12 cellular contexts compared by ENCODE assay signal in the genomic region with DNA sequence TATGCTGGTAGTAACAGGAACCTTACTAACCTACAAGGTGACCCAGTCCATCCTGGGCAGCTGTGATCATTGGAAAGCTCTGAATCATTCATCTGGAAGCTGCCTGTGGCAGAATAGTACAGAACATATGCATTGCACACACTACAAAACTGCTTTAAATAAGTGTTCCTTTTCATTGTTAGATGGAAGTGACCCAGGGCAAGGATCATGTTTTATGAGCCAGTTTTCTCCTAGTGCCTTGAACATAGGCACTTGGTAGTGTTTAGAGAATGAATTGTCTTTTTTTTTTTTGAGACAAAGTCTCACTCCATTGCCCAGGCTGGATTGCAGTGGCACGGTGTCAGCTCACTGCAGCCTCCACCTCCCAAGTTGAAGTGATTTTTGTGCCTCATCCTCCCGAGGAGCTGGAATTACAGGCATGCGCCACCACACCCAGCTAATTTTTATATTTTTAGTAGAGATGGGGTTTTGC. TPM values are rescaled to one million over a fixed set of nuclear protein-coding genes. Genes with fewer than 3 reads are reported as not detected.
A peak's percentile ranks its signal among the peaks of the same experiment; 100 is the strongest.
DNase-seq lines count a peak whose midpoint lies in the region; ATAC-seq and TF ChIP-seq lines count a peak whose summit lies in the region.
"Had no signal": no experiment of that assay in that cellular context is flagged by ENCODE, and none has a peak within 500 bp of the region (broad histone marks: within the 10 kb centered on the region; RNA-seq: fewer than 3 reads in every experiment).

No MANE protein-coding gene starts in this region.

- no peaks in the 10 kb centered on the region for H3K9me3 Mint-ChIP-seq in osteocyte (ENCODE audit: unreplicated experiment)

- H3K27me3 Mint-ChIP-seq in osteocyte (ENCODE audit: unreplicated experiment) = no peaks in the 10 kb centered on the region

- DNase-seq in EH (ENCODE audit: low read depth) (peak; percentile 74), NCI-H226 (peak; percentile 50), epithelial cell of esophagus (ENCODE audit: low read depth) (peak; percentile 63), osteocyte (ENCODE audit: extremely low spot score, unreplicated experiment) (no peak), SHP77 treated with DMSO at 0.1 percent for 48 hours (lab: John Stamatoyannopoulos, UW) (no peak), NCI-H2029 treated with DMSO at 0.1 percent for 48 hours (lab: John Stamatoyannopoulos, UW) (no peak), NCI-H1048 (lab: John Stamatoyannopoulos, UW) (no peak)
- DNase-seq: activated gamma-delta T cell; effector memory CD4-positive, alpha-beta T cell; NCI-H2029 had no signal

- H3K27ac Mint-ChIP-seq in osteocyte (ENCODE audit: unreplicated experiment) = peak overlapping the region; percentile 74

- no peak overlapping the region for H3K4me3 ChIP-seq in epithelial cell of esophagus (ENCODE audit: low read length)
- H3K4me3 ChIP-seq: tibial nerve had no signal

- no peak for TF ChIP-seq CTCF in epithelial cell of esophagus (IDR thresholded peaks at IDR 0.05; ENCODE audit: insufficient read depth, low read depth, low read length, missing control alignments)
- TF ChIP-seq CTCF in osteocyte (IDR thresholded peaks at IDR 0.05) = no peak

- peaks cover 69% of the 10 kb centered on the region for H3K4me1 Mint-ChIP-seq in osteocyte (ENCODE audit: unreplicated experiment)

- ATAC-seq in HG02884 (IDR thresholded peaks at IDR 0.05; ENCODE audit: unreplicated experiment) = no peak

- H3K4me3 Mint-ChIP-seq in osteocyte (ENCODE audit: unreplicated experiment) = no peak overlapping the region

- peaks cover 8% of the 10 kb centered on the region for H3K36me3 Mint-ChIP-seq in osteocyte (ENCODE audit: unreplicated experiment)

RNA-seq across cellular contexts. Expression of gene TENT4B, which starts 55.4 kb away (rescaled TPM):
- 9.6 and 11.1 TPM in 2 replicates for total RNA-seq in osteocyte

RNA-seq across cellular contexts. Expression of gene ADCY7, which starts 57.9 kb away (rescaled TPM):
- 4.6 TPM in 2 replicates for total RNA-seq in osteocyte

Comparison
In these comparisons a context has a peak if more than half of its experiments do, and no peak if none do; other contexts are left out.
1. DNase-seq: peak in EH (single experiment), NCI-H226 (single experiment) and epithelial cell of esophagus (single experiment); none in osteocyte (single experiment), SHP77 treated with DMSO at 0.1 percent for 48 hours (single experiment), NCI-H2029 treated with DMSO at 0.1 percent for 48 hours (single experiment) and NCI-H1048 (single experiment).